Comparison of ENCODE assay signal across 27 cellular contexts in genomic region chr12:131461096-131461495, GRCh38.
"Had no signal": no experiment of that assay in that cellular context is flagged by ENCODE, and none has a peak within 500 bp of the region (broad histone marks: within the 10 kb centered on the region; RNA-seq: fewer than 3 reads in every experiment).

No MANE protein-coding gene starts in this region.

- H3K27me3 ChIP-seq: colonic mucosa, foreskin keratinocyte, neutrophil, right lobe of liver had no signal

- H3K4me1 Mint-ChIP-seq: immature natural killer cell; mesothelial cell of epicardium; naive B cell; stimulated activated naive B cell treated with anti-CD40 and anti-IgM and Interleukin-4, amounts not matched to agents 10 μg/mL and 1 μg/mL and 100 μg/mL, for 72 hours had no signal

- H3K9me3 Mint-ChIP-seq: dendritic cell treated with granulocyte-macrophage colony-stimulating factor and Interleukin-4, amounts not matched to agents 40 ng/mL and 50 ng/mL, for 4 days; immature natural killer cell; mesothelial cell of epicardium; natural killer cell treated with Interleukin-12 subunit alpha and Interleukin-12 subunit beta and Interleukin-15 and Interleukin-18, amount 100 ng/mL, for 72 hours; neural crest cell; stimulated activated naive B cell treated with anti-CD40 and anti-IgM and Interleukin-4, amounts not matched to agents 10 μg/mL and 1 μg/mL and 100 μg/mL, for 72 hours; stimulated activated naive CD8-positive, alpha-beta T cell treated with anti-CD3 and anti-CD28 coated beads, Interleukin-15, Interleukin-2, amounts not matched to agents 100 ng/mL and 50 ng/mL, for 24 hours had no signal

- H3K9me3 ChIP-seq: colonic mucosa, heart right ventricle, mucosa of descending colon, neutrophil, right lobe of liver, suprapubic skin, transverse colon had no signal

- H3K27ac ChIP-seq: colonic mucosa, esophagus muscularis mucosa, foreskin keratinocyte, gastroesophageal sphincter, heart right ventricle, neutrophil, parathyroid adenoma, right lobe of liver, suprapubic skin, transverse colon had no signal

- H3K4me1 ChIP-seq: colonic mucosa, esophagus muscularis mucosa, foreskin keratinocyte, gastroesophageal sphincter, heart right ventricle, parathyroid adenoma, right lobe of liver, suprapubic skin, transverse colon had no signal

- ATAC-seq: foreskin keratinocyte; gastroesophageal sphincter; heart right ventricle; mucosa of descending colon; natural killer cell treated with Interleukin-12 subunit alpha and Interleukin-12 subunit beta and Interleukin-15 and Interleukin-18, amount 100 ng/mL, for 72 hours; right lobe of liver; stimulated activated naive B cell treated with anti-CD40 and anti-IgM and Interleukin-4, amounts not matched to agents 10 μg/mL and 1 μg/mL and 100 μg/mL, for 72 hours had no signal

- H3K27ac Mint-ChIP-seq: dendritic cell treated with granulocyte-macrophage colony-stimulating factor and Interleukin-4, amounts not matched to agents 40 ng/mL and 50 ng/mL, for 4 days; immature natural killer cell; mesothelial cell of epicardium; naive B cell; natural killer cell treated with Interleukin-12 subunit alpha and Interleukin-12 subunit beta and Interleukin-15 and Interleukin-18, amount 100 ng/mL, for 72 hours; progenitor cell of endocrine pancreas; stimulated activated naive B cell treated with anti-CD40 and anti-IgM and Interleukin-4, amounts not matched to agents 10 μg/mL and 1 μg/mL and 100 μg/mL, for 72 hours; stimulated activated naive CD8-positive, alpha-beta T cell treated with anti-CD3 and anti-CD28 coated beads, Interleukin-15, Interleukin-2, amounts not matched to agents 100 ng/mL and 50 ng/mL, for 24 hours had no signal

- H3K4me3 Mint-ChIP-seq: dendritic cell treated with granulocyte-macrophage colony-stimulating factor and Interleukin-4, amounts not matched to agents 40 ng/mL and 50 ng/mL, for 4 days; immature natural killer cell; mesothelial cell of epicardium; natural killer cell treated with Interleukin-12 subunit alpha and Interleukin-12 subunit beta and Interleukin-15 and Interleukin-18, amount 100 ng/mL, for 72 hours; neural crest cell; stimulated activated naive B cell treated with anti-CD40 and anti-IgM and Interleukin-4, amounts not matched to agents 10 μg/mL and 1 μg/mL and 100 μg/mL, for 72 hours; stimulated activated naive CD8-positive, alpha-beta T cell treated with anti-CD3 and anti-CD28 coated beads, Interleukin-15, Interleukin-2, amounts not matched to agents 100 ng/mL and 50 ng/mL, for 24 hours had no signal

- H3K36me3 ChIP-seq: colonic mucosa, esophagus muscularis mucosa, gastroesophageal sphincter, heart right ventricle, neutrophil, right lobe of liver, suprapubic skin, transverse colon had no signal

- DNase-seq: colonic mucosa; effector memory CD4-positive, alpha-beta T cell; foreskin keratinocyte; glutamatergic neuron; heart right ventricle; immature natural killer cell; mesenchymal stem cell; naive B cell; right lobe of liver; small intestine; stimulated activated CD4-positive, alpha-beta T cell treated with anti-CD3 and anti-CD28 coated beads, Interleukin-15, amount 100 ng/mL, for 24 hours; stimulated activated CD4-positive, alpha-beta T cell treated with anti-CD3 and anti-CD28 coated beads, Interleukin-2, amount 100 ng/mL, for 48 hours; stimulated activated naive B cell treated with anti-CD40 and anti-IgM and Interleukin-4, amounts not matched to agents 10 μg/mL and 1 μg/mL and 100 μg/mL, for 72 hours; transverse colon had no signal

- H3K4me3 ChIP-seq: colonic mucosa, esophagus muscularis mucosa, gastroesophageal sphincter, heart right ventricle, lung, mucosa of descending colon, right lobe of liver, suprapubic skin, transverse colon had no signal

- H3K36me3 Mint-ChIP-seq: immature natural killer cell; mesothelial cell of epicardium; naive B cell; natural killer cell treated with Interleukin-12 subunit alpha and Interleukin-12 subunit beta and Interleukin-15 and Interleukin-18, amount 100 ng/mL, for 72 hours; stimulated activated naive B cell treated with anti-CD40 and anti-IgM and Interleukin-4, amounts not matched to agents 10 μg/mL and 1 μg/mL and 100 μg/mL, for 72 hours had no signal
